Comparison of ENCODE assay signal across 9 cellular contexts in the genomic region with DNA sequence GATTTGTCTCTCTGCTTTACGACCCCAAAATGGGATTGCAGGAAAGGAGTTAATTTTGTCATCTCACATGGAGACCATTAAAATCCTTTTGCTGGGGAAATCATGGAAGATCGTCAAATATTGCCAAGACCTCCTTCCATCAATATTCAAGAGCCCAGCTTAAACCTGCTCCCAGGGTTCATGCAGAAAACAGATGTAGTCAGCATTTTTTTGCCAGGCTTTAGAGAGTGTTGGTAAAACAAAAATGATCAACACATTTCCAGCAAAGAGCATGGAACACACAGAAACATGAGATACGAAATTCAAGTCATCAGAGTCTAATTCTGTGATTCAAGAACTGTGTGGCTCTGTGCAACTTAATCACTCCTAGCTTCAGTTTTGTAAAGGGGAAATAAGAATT.
"Had no signal": no experiment of that assay in that cellular context is flagged by ENCODE, and none has a peak within 500 bp of the region (broad histone marks: within the 10 kb centered on the region; RNA-seq: fewer than 3 reads in every experiment).

No MANE protein-coding gene starts in this region.

- H3K4me3 Mint-ChIP-seq: H9 had no signal

- H3K4me2 ChIP-seq: KMS-11 had no signal

- DNase-seq: GM23248, H9, HCEC 1CT, Karpas-422, KBM-7 had no signal

- H3K27ac Mint-ChIP-seq: H9 had no signal

- H3K27ac ChIP-seq: GM23248, KMS-11 had no signal

- H2AFZ ChIP-seq: GM23248 had no signal

- FAIRE-seq: H1, H54, HTR-8/SVneo had no signal

- H3K4me3 ChIP-seq: GM23248 had no signal

- H3K9ac ChIP-seq: GM23248, KMS-11 had no signal
